13 cellular contexts compared by ENCODE assay signal in genomic region chr3:130838898-130839572, GRCh38. TPM values are rescaled to one million over a fixed set of nuclear protein-coding genes. Genes with fewer than 3 reads are reported as not detected.
A peak's percentile ranks its signal among the peaks of the same experiment; 100 is the strongest.
DNase-seq lines count a peak whose midpoint lies in the region; ATAC-seq and TF ChIP-seq lines count a peak whose summit lies in the region.
"Had no signal": no experiment of that assay in that cellular context is flagged by ENCODE, and none has a peak within 500 bp of the region (broad histone marks: within the 10 kb centered on the region; RNA-seq: fewer than 3 reads in every experiment).

No MANE protein-coding gene starts in this region.

- no peaks in the 10 kb centered on the region for H3K36me3 ChIP-seq in iPS-18a (ENCODE audit: control insufficient read depth, low read depth, low read length)
- H3K36me3 ChIP-seq in upper lobe of left lung: no peaks in the 10 kb centered on the region

- H3K9ac ChIP-seq in iPS-18a (ENCODE audit: low read length): peak overlapping the region; percentile 19

- 57 to 59% methylated on average over 2 of the region's 2 CpGs for WGBS in upper lobe of left lung, 2 donors

- H3K27me3 ChIP-seq in iPS-18a (ENCODE audit: control insufficient read depth, insufficient read depth, low read length) (no peaks in the 10 kb centered on the region), upper lobe of left lung (no peaks in the 10 kb centered on the region)

- H3K4me1 ChIP-seq in iPS-18a (ENCODE audit: control insufficient read depth, low read depth, low read length) (peaks cover 20% of the 10 kb centered on the region), upper lobe of left lung (peaks cover 2 to 9% (median 7%) of the 10 kb centered on the region in 4 donors)

- H3K4me3 ChIP-seq in iPS-18a (ENCODE audit: low read length) (peak overlapping the region; percentile 41), upper lobe of left lung (no peak overlapping the region)

- H3K27ac ChIP-seq in iPS-18a (ENCODE audit: low read length) (peak overlapping the region; percentile 46), upper lobe of left lung (peak overlapping the region in 1 of 4 donors; percentile 41)

- TF ChIP-seq CTCF in upper lobe of left lung (IDR thresholded peaks at IDR 0.05): no peak

- H3K9me3 ChIP-seq in iPS-18a (ENCODE audit: control insufficient read depth, low read depth, low read length) (no peaks in the 10 kb centered on the region), upper lobe of left lung (no peaks in the 10 kb centered on the region)

- DNase-seq in DMS79 (lab: John Stamatoyannopoulos, UW) (peak; percentile 20), NCI-H2171 treated with DMSO at 0.1 percent for 48 hours (lab: John Stamatoyannopoulos, UW) (peak; percentile 84), NCI-H1105 treated with DMSO at 0.1 percent for 48 hours (lab: John Stamatoyannopoulos, UW) (no peak), HuH-7.5 (ENCODE audit: low spot score) (no peak), upper lobe of left lung (no peak)
- no peak for DNase-seq in stimulated activated CD4-positive, alpha-beta T cell treated with anti-CD3 and anti-CD28 coated beads, Interleukin-2, amount 100 ng/mL, for 24 hours
- DNase-seq: activated gamma-delta T cell treated with Interleukin-2 at 50 U/mL for 16 hours; effector memory CD8-positive, alpha-beta T cell; NCI-H526; SHP77 treated with DMSO at 0.1 percent for 48 hours; stimulated activated CD8-positive, alpha-beta memory T cell treated with anti-CD3 and anti-CD28 coated beads, Interleukin-4, amount 100 ng/mL, for 48 hours had no signal

- ATAC-seq in GM21723 (IDR thresholded peaks at IDR 0.05; ENCODE audit: unreplicated experiment) (peak; percentile 19), upper lobe of left lung (ENCODE audit: low FRiP score in 2 of 2) (no peak)
- ATAC-seq: effector memory CD8-positive, alpha-beta T cell had no signal

- no peak for TF ChIP-seq EP300 in upper lobe of left lung (IDR thresholded peaks at IDR 0.05)

- no peak for TF ChIP-seq POLR2A in upper lobe of left lung (IDR thresholded peaks at IDR 0.05)

RNA-seq across cellular contexts. Expression of gene ATP2C1, which starts 54.8 kb away (rescaled TPM):
- total RNA-seq in upper lobe of left lung: 100 to 1,000 TPM in 4 of 6 donors, 10 to 100 TPM in 2; 50.3 to 131 (median 114) TPM

Comparison
In these comparisons a context has a peak if more than half of its experiments do, and no peak if none do; other contexts are left out.
1. DNase-seq: peak in DMS79 (single experiment) and NCI-H2171 treated with DMSO at 0.1 percent for 48 hours (single experiment); none in NCI-H1105 treated with DMSO at 0.1 percent for 48 hours (single experiment), HuH-7.5 (single experiment), upper lobe of left lung (0 of 2) and stimulated activated CD4-positive, alpha-beta T cell treated with anti-CD3 and anti-CD28 coated beads, Interleukin-2, amount 100 ng/mL, for 24 hours (0 of 2).